Comparison of ENCODE assay signal across 14 cellular contexts in genomic region chr2:9145752-9146430, GRCh38.
"Had no signal": no experiment of that assay in that cellular context is flagged by ENCODE, and none has a peak within 500 bp of the region (broad histone marks: within the 10 kb centered on the region; RNA-seq: fewer than 3 reads in every experiment).

No MANE protein-coding gene starts in this region.

- H3K9me3 ChIP-seq: colonic mucosa, esophagus muscularis mucosa, tibial artery, uterus had no signal

- H3K36me3 Mint-ChIP-seq: activated naive CD4-positive, alpha-beta T cell treated with anti-CD3 and anti-CD28 coated beads, Interleukin-2, amount 50 U/mL, for 72 hours; stimulated activated memory B cell treated with anti-CD40 and anti-IgM and Interleukin-4, amounts not matched to agents 10 μg/mL and 1 μg/mL and 100 μg/mL, for 72 hours had no signal

- DNase-seq: activated CD4-positive, alpha-beta T cell treated with anti-CD3 and anti-CD28 coated beads for 4 hours; activated CD8-positive, alpha-beta T cell treated with anti-CD3 and anti-CD28 coated beads for 36 hours; activated gamma-delta T cell; activated T-cell treated with anti-CD3 and anti-CD28 coated beads, Interleukin-2, amount 50 U/mL, for 48 hours; colonic mucosa; left ventricle myocardium superior; nephron progenitor cell; stimulated activated CD4-positive, alpha-beta T cell treated with anti-CD3 and anti-CD28 coated beads, Interleukin-2, amount 100 ng/mL, for 48 hours; T-helper 2 cell had no signal

- H3K4me3 Mint-ChIP-seq: activated CD8-positive, alpha-beta T cell treated with anti-CD3 and anti-CD28 coated beads for 36 hours; stimulated activated memory B cell treated with anti-CD40 and anti-IgM and Interleukin-4, amounts not matched to agents 10 μg/mL and 1 μg/mL and 100 μg/mL, for 72 hours had no signal

- H3K9me3 Mint-ChIP-seq: activated CD8-positive, alpha-beta T cell treated with anti-CD3 and anti-CD28 coated beads for 36 hours; activated naive CD4-positive, alpha-beta T cell treated with anti-CD3 and anti-CD28 coated beads, Interleukin-2, amount 50 U/mL, for 72 hours; nephron progenitor cell; stimulated activated memory B cell treated with anti-CD40 and anti-IgM and Interleukin-4, amounts not matched to agents 10 μg/mL and 1 μg/mL and 100 μg/mL, for 72 hours had no signal

- H3K27me3 ChIP-seq: colonic mucosa, esophagus muscularis mucosa, tibial artery, uterus had no signal

- H3K4me3 ChIP-seq: colonic mucosa, esophagus muscularis mucosa, tibial artery, uterus had no signal

- H3K36me3 ChIP-seq: colonic mucosa, esophagus muscularis mucosa, tibial artery, uterus had no signal

- H3K27ac Mint-ChIP-seq: activated CD8-positive, alpha-beta T cell treated with anti-CD3 and anti-CD28 coated beads for 36 hours; activated naive CD4-positive, alpha-beta T cell treated with anti-CD3 and anti-CD28 coated beads, Interleukin-2, amount 50 U/mL, for 72 hours; nephron progenitor cell; stimulated activated memory B cell treated with anti-CD40 and anti-IgM and Interleukin-4, amounts not matched to agents 10 μg/mL and 1 μg/mL and 100 μg/mL, for 72 hours had no signal

- H3K27ac ChIP-seq: colonic mucosa, uterus had no signal
